Comparison of ENCODE assay signal across 1 cellular context in the genomic region with DNA sequence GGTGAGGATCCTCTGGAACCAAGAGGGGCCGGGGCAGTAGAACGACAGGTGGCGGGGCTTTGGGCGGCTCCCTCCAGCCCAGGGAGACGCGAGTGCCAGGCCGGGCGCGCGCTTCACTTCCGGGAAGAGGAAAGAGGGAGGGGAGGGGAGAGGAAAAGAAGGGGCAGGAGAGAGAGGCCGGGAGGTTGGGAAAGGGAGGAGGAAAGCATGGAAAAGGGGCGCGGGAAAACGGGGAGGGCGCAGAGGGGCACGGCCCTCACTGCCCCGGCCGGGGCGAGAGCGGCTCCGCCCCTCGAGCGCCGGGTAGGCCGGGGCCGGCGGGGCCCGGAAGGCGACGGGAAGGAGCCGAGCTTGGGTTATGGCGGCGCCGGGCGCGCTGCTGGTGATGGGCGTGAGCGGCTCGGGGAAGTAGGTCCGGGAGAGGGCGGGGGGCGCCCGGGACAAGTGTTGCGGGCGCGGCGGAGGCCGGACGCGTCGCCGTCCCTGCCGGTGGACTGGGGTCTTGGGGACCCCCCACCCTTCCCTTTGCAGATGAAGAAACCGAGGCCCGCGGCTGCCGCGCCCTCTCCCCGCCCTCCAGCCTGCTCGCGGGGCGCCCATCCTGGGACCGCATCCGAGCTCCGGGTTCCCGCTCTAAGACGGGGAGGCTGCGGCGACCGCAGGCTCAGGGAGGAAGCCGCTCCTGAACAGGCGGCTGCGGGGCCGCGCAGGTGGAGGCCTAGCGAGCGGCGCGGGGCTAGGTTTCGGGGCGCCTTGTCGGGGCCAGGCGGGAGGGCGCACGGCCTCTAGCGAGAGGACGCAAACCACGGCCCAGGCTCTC.
TF ChIP-seq lines count a peak whose summit lies in the region.

A gene (plus strand): TSS at position 330 of the 820 bp plus-strand sequence. CDS start 29 bp downstream, at position 359.

TF ChIP-seq in HepG2, 621 proteins besides CTCF, POLR2A, EP300 and RAD21 (continued from another document and continues in another):
- TF ChIP-seq, protein P1, sequence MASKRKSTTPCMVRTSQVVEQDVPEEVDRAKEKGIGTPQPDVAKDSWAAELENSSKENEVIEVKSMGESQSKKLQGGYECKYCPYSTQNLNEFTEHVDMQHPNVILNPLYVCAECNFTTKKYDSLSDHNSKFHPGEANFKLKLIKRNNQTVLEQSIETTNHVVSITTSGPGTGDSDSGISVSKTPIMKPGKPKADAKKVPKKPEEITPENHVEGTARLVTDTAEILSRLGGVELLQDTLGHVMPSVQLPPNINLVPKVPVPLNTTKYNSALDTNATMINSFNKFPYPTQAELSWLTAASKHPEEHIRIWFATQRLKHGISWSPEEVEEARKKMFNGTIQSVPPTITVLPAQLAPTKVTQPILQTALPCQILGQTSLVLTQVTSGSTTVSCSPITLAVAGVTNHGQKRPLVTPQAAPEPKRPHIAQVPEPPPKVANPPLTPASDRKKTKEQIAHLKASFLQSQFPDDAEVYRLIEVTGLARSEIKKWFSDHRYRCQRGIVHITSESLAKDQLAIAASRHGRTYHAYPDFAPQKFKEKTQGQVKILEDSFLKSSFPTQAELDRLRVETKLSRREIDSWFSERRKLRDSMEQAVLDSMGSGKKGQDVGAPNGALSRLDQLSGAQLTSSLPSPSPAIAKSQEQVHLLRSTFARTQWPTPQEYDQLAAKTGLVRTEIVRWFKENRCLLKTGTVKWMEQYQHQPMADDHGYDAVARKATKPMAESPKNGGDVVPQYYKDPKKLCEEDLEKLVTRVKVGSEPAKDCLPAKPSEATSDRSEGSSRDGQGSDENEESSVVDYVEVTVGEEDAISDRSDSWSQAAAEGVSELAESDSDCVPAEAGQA (IDR thresholded peaks at IDR 0.05; ENCODE audit: low read depth), result no peak; the same call in 1 of the 2 replicates
- TF ChIP-seq, protein P1 (CRISPR knock-in tag; IDR thresholded peaks at IDR 0.05; ENCODE audit: borderline replicate concordance), result no peak
- TF ChIP-seq FOXC1 (CRISPR knock-in tag; IDR thresholded peaks at IDR 0.05; ENCODE audit: borderline replicate concordance) (no peak; the same call in 1 of the 2 replicates), PCBP1 (IDR thresholded peaks at IDR 0.05; ENCODE audit: borderline replicate concordance, low read depth, low read length) (peak; percentile 97), HOXA9 (CRISPR knock-in tag; IDR thresholded peaks at IDR 0.05; ENCODE audit: borderline replicate concordance) (no peak), RBFOX2 (IDR thresholded peaks at IDR 0.05; ENCODE audit: low read depth, low read length) (peak; percentile 96), ZNF121 (CRISPR knock-in tag; IDR thresholded peaks at IDR 0.05) (no peak), KAT7 (CRISPR knock-in tag; IDR thresholded peaks at IDR 0.05; ENCODE audit: borderline replicate concordance) (peak; percentile 88; the same call in 1 of the 2 replicates), KLF16 (CRISPR knock-in tag; IDR thresholded peaks at IDR 0.05) (no peak; a peak in 1 of 4 replicates), DNMT1 (CRISPR knock-in tag; IDR thresholded peaks at IDR 0.05) (no peak), PHF21A (CRISPR knock-in tag; IDR thresholded peaks at IDR 0.05) (peak; percentile 51; the same call in 1 of the 2 replicates), ZNF256 (CRISPR knock-in tag; conservative IDR thresholded peaks at IDR 0.05) (no peak), ZNF205 (CRISPR knock-in tag; IDR thresholded peaks at IDR 0.05) (no peak), MIER2 (CRISPR knock-in tag; IDR thresholded peaks at IDR 0.05) (no peak), BRCA1 (CRISPR knock-in tag; IDR thresholded peaks at IDR 0.05) (no peak), ZNF614 (CRISPR knock-in tag; IDR thresholded peaks at IDR 0.05; ENCODE audit: borderline replicate concordance) (no peak), RARA (CRISPR knock-in tag; IDR thresholded peaks at IDR 0.05) (0 out of 2 replicates have a peak, but pooled peaks have one; percentile 13), ZNF550 (CRISPR knock-in tag; IDR thresholded peaks at IDR 0.05; ENCODE audit: borderline replicate concordance) (no peak), ELF1 (CRISPR knock-in tag; IDR thresholded peaks at IDR 0.05) (peak; percentile 88), ZSCAN30 (CRISPR knock-in tag; IDR thresholded peaks at IDR 0.05) (no peak), SMARCE1 (IDR thresholded peaks at IDR 0.05; ENCODE audit: borderline replicate concordance) (no peak), IRX3 (CRISPR knock-in tag; IDR thresholded peaks at IDR 0.05; ENCODE audit: borderline replicate concordance, low read depth) (no peak), ONECUT2 (CRISPR knock-in tag; IDR thresholded peaks at IDR 0.05) (no peak), GATA4 (IDR thresholded peaks at IDR 0.05; ENCODE audit: borderline replicate concordance, low read depth) (no peak), ZMYM4 (CRISPR knock-in tag; IDR thresholded peaks at IDR 0.05) (0 out of 2 replicates have a peak, but pooled peaks have one; percentile 46), ZNF10 (CRISPR knock-in tag; IDR thresholded peaks at IDR 0.05; ENCODE audit: borderline replicate concordance, low read depth) (no peak), ZNF562 (CRISPR knock-in tag; IDR thresholded peaks at IDR 0.05; ENCODE audit: borderline replicate concordance) (no peak), ZNF577 (CRISPR knock-in tag; IDR thresholded peaks at IDR 0.05; ENCODE audit: borderline replicate concordance, low read depth) (0 out of 2 replicates have a peak, but pooled peaks have one; percentile 23), ZFP82 (CRISPR knock-in tag; IDR thresholded peaks at IDR 0.05; ENCODE audit: borderline replicate concordance) (peak; percentile 85; the same call in 1 of the 2 replicates)
- TF ChIP-seq, protein P2, sequence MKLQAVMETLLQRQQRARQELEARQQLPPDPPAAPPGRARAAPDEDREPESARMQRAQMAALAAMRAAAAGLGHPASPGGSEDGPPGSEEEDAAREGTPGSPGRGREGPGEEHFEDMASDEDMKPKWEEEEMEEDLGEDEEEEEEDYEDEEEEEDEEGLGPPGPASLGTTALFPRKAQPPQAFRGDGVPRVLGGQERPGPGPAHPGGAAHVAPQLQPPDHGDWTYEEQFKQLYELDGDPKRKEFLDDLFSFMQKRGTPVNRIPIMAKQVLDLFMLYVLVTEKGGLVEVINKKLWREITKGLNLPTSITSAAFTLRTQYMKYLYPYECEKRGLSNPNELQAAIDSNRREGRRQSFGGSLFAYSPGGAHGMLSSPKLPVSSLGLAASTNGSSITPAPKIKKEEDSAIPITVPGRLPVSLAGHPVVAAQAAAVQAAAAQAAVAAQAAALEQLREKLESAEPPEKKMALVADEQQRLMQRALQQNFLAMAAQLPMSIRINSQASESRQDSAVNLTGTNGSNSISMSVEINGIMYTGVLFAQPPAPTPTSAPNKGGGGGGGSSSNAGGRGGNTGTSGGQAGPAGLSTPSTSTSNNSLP (IDR thresholded peaks at IDR 0.05; ENCODE audit: low read depth, low read length), result no peak
- TF ChIP-seq, protein P3, sequence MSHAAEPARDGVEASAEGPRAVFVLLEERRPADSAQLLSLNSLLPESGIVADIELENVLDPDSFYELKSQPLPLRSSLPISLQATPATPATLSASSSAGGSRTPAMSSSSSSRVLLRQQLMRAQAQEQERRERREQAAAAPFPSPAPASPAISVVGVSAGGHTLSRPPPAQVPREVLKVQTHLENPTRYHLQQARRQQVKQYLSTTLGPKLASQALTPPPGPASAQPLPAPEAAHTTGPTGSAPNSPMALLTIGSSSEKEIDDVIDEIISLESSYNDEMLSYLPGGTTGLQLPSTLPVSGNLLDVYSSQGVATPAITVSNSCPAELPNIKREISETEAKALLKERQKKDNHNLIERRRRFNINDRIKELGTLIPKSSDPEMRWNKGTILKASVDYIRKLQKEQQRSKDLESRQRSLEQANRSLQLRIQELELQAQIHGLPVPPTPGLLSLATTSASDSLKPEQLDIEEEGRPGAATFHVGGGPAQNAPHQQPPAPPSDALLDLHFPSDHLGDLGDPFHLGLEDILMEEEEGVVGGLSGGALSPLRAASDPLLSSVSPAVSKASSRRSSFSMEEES (CRISPR knock-in tag; IDR thresholded peaks at IDR 0.05), result peak; percentile 16; the same call in 1 of the 2 replicates
- TF ChIP-seq, protein P4, sequence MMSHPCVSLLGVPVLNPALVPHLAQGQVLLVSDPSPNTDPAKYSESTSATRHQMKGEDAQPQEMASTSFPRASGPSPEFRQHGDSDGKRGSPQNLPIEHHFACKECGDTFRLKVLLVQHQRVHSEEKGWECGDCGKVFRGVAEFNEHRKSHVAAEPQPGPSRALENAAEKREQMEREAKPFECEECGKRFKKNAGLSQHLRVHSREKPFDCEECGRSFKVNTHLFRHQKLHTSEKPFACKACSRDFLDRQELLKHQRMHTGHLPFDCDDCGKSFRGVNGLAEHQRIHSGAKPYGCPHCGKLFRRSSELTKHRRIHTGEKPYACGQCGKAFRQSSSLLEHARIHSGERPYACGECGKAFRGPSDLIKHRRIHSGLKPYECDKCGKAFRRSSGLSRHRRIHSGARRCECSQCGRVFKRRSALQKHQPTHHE (CRISPR knock-in tag; IDR thresholded peaks at IDR 0.05; ENCODE audit: borderline replicate concordance), result no peak
- TF ChIP-seq, protein P5, sequence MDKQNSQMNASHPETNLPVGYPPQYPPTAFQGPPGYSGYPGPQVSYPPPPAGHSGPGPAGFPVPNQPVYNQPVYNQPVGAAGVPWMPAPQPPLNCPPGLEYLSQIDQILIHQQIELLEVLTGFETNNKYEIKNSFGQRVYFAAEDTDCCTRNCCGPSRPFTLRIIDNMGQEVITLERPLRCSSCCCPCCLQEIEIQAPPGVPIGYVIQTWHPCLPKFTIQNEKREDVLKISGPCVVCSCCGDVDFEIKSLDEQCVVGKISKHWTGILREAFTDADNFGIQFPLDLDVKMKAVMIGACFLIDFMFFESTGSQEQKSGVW (CRISPR knock-in tag; IDR thresholded peaks at IDR 0.05; ENCODE audit: borderline replicate concordance), result peak; percentile 62; the same call in 1 of the 2 replicates
- TF ChIP-seq, protein P6, sequence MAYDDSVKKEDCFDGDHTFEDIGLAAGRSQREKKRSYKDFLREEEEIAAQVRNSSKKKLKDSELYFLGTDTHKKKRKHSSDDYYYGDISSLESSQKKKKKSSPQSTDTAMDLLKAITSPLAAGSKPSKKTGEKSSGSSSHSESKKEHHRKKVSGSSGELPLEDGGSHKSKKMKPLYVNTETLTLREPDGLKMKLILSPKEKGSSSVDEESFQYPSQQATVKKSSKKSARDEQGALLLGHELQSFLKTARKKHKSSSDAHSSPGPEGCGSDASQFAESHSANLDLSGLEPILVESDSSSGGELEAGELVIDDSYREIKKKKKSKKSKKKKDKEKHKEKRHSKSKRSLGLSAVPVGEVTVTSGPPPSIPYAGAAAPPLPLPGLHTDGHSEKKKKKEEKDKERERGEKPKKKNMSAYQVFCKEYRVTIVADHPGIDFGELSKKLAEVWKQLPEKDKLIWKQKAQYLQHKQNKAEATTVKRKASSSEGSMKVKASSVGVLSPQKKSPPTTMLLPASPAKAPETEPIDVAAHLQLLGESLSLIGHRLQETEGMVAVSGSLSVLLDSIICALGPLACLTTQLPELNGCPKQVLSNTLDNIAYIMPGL (CRISPR knock-in tag; IDR thresholded peaks at IDR 0.05; ENCODE audit: borderline replicate concordance in 1 of 2, low read depth in 1 of 2), result peak; percentile 33 to 81; a peak in 2 of 4 replicates
- TF ChIP-seq, protein P7, sequence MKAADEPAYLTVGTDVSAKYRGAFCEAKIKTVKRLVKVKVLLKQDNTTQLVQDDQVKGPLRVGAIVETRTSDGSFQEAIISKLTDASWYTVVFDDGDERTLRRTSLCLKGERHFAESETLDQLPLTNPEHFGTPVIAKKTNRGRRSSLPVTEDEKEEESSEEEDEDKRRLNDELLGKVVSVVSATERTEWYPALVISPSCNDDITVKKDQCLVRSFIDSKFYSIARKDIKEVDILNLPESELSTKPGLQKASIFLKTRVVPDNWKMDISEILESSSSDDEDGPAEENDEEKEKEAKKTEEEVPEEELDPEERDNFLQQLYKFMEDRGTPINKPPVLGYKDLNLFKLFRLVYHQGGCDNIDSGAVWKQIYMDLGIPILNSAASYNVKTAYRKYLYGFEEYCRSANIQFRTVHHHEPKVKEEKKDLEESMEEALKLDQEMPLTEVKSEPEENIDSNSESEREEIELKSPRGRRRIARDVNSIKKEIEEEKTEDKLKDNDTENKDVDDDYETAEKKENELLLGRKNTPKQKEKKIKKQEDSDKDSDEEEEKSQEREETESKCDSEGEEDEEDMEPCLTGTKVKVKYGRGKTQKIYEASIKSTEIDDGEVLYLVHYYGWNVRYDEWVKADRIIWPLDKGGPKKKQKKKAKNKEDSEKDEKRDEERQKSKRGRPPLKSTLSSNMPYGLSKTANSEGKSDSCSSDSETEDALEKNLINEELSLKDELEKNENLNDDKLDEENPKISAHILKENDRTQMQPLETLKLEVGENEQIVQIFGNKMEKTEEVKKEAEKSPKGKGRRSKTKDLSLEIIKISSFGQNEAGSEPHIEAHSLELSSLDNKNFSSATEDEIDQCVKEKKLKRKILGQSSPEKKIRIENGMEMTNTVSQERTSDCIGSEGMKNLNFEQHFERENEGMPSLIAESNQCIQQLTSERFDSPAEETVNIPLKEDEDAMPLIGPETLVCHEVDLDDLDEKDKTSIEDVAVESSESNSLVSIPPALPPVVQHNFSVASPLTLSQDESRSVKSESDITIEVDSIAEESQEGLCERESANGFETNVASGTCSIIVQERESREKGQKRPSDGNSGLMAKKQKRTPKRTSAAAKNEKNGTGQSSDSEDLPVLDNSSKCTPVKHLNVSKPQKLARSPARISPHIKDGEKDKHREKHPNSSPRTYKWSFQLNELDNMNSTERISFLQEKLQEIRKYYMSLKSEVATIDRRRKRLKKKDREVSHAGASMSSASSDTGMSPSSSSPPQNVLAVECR (CRISPR knock-in tag; IDR thresholded peaks at IDR 0.05; ENCODE audit: borderline replicate concordance), result peak; percentile 46; the same call in 1 of the 2 replicates
- TF ChIP-seq, protein P8, sequence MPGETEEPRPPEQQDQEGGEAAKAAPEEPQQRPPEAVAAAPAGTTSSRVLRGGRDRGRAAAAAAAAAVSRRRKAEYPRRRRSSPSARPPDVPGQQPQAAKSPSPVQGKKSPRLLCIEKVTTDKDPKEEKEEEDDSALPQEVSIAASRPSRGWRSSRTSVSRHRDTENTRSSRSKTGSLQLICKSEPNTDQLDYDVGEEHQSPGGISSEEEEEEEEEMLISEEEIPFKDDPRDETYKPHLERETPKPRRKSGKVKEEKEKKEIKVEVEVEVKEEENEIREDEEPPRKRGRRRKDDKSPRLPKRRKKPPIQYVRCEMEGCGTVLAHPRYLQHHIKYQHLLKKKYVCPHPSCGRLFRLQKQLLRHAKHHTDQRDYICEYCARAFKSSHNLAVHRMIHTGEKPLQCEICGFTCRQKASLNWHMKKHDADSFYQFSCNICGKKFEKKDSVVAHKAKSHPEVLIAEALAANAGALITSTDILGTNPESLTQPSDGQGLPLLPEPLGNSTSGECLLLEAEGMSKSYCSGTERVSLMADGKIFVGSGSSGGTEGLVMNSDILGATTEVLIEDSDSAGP (CRISPR knock-in tag; IDR thresholded peaks at IDR 0.05; ENCODE audit: borderline replicate concordance), result peak; percentile 78; the same call in 1 of the 2 replicates
